ENCODE assay signal across 1 cellular context in genomic region chr1:87200875-87201638, GRCh38.
TF ChIP-seq lines count a peak whose summit lies in the region.

No MANE protein-coding gene starts in this region.

TF ChIP-seq in SK-N-SH, 30 proteins besides CTCF, POLR2A, EP300 and RAD21 (continued from another document):
- TF ChIP-seq, protein P1, sequence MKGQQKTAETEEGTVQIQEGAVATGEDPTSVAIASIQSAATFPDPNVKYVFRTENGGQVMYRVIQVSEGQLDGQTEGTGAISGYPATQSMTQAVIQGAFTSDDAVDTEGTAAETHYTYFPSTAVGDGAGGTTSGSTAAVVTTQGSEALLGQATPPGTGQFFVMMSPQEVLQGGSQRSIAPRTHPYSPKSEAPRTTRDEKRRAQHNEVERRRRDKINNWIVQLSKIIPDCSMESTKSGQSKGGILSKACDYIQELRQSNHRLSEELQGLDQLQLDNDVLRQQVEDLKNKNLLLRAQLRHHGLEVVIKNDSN (IDR thresholded peaks at IDR 0.05; ENCODE audit: borderline replicate concordance, low read depth), result no peak
